In genomic region chr9:92147030-92147853, GRCh38 we compare ENCODE assay signal across 8 cellular contexts. TPM values are rescaled to one million over a fixed set of nuclear protein-coding genes. Genes with fewer than 3 reads are reported as not detected.
A peak's percentile ranks its signal among the peaks of the same experiment; 100 is the strongest.
DNase-seq lines count a peak whose midpoint lies in the region; ATAC-seq, FAIRE-seq and TF ChIP-seq lines count a peak whose summit lies in the region.

No MANE protein-coding gene starts in this region.

- intact Hi-C loops in GM12878 (cut with micrococcal nuclease; ENCODE audit: unreplicated experiment), result no loop called here

- H3K4me1 Mint-ChIP-seq in type B pancreatic cell (ENCODE audit: unreplicated experiment), result peaks cover 21% of the 10 kb centered on the region

- no peaks in the 10 kb centered on the region for H3K79me2 ChIP-seq in GM12878 (ENCODE audit: control insufficient read depth, insufficient read depth, low read length)

- peaks cover 14% of the 10 kb centered on the region for H3K27me3 Mint-ChIP-seq in type B pancreatic cell

- no peak for TF ChIP-seq POLR2A in GM12878 (IDR thresholded peaks at IDR 0.05; ENCODE audit: low read depth, low read length)

- H3K4me2 ChIP-seq in GM12878 (ENCODE audit: control insufficient read depth, insufficient read depth), result peak overlapping the region; percentile 75

- peak overlapping the region; percentile 89 for H2AFZ ChIP-seq in GM12878 (ENCODE audit: control insufficient read depth, low read depth, low read length)

- no peaks in the 10 kb centered on the region for H3K9me3 Mint-ChIP-seq in type B pancreatic cell

- TSS peak; percentile 99 for BruUV-seq in GM12878 (replicated peaks; lab: Mats Ljungman, UMichigan)

- TF ChIP-seq RAD21 in GM12878 (IDR thresholded peaks at IDR 0.05; ENCODE audit: insufficient read depth, low read depth, low read length), result no peak

- H3K27me3 ChIP-seq in GM12878 (replicated peaks in 1 of 2; ENCODE audit: control insufficient read depth in 2 of 2, insufficient read depth in 2 of 2, low read length in 1 of 2), result no peaks in the 10 kb centered on the region

- H3K36me3 Mint-ChIP-seq in type B pancreatic cell, result no peaks in the 10 kb centered on the region

- no peak for TF ChIP-seq CTCF in GM12864 (IDR thresholded peaks at IDR 0.05; ENCODE audit: low read depth, low read length, missing control alignments)
- TF ChIP-seq CTCF in GM12878 (IDR thresholded peaks at IDR 0.05 in 2 of 3, conservative IDR thresholded peaks at IDR 0.05 in 1 of 3; ENCODE audit: control insufficient read depth in 2 of 3, extremely low read depth in 1 of 3, insufficient read depth in 1 of 3, low read depth in 3 of 3, low read length in 3 of 3), result no peak
- TF ChIP-seq CTCF in type B pancreatic cell (conservative IDR thresholded peaks at IDR 0.05), result no peak

- H3K27ac ChIP-seq in GM12878 (ENCODE audit: control insufficient read depth, insufficient read depth), result no peak overlapping the region; the same call in 1 of the 2 replicates

- H4K20me1 ChIP-seq in GM12878 (ENCODE audit: control insufficient read depth, insufficient read depth), result no peaks in the 10 kb centered on the region

- TF ChIP-seq EP300 in GM12878 (IDR thresholded peaks at IDR 0.05; ENCODE audit: borderline replicate concordance in 1 of 2, control insufficient read depth in 1 of 2, low read depth in 2 of 2, low read length in 2 of 2), result no peak

- no peak for FAIRE-seq in GM12878 (lab: Jason Lieb, UNC)

- H3K9ac ChIP-seq in GM12878 (ENCODE audit: control insufficient read depth, insufficient read depth, low read length), result no peak overlapping the region

- CTCF ChIA-PET in GM12878 (lab: Yijun Ruan, JAX), result interaction anchor here (0.8 to 4.3 kb wide), 4 partner anchors 8 to 487 kb away, joined by 3 to 51 read pairs (median 3); no protein-coding TSS in a partner anchor

- WGBS in GM12878 (ENCODE audit: insufficient coverage, insufficient replicate concordance, low lambda C conversion rate, missing lambda C conversion rate), result 27% methylated on average over 21 of the region's 21 CpGs

- H3K27ac Mint-ChIP-seq in type B pancreatic cell, result peak overlapping the region; percentile 98

- in situ Hi-C loops in GM12878 (cut with MboI), result loop anchor here (5.0 kb wide), 1 partner anchor 290 kb away; no protein-coding TSS in a partner anchor

- peak overlapping the region; percentile 4; the same call in 1 of the 2 replicates for H3K4me3 ChIP-seq in GM12864 (ENCODE audit: low read depth, low read length)
- H3K4me3 ChIP-seq in GM12878, result peak overlapping the region; percentile 19; the same call in 1 of the 2 replicates

- H3K9me3 ChIP-seq in GM12878 (replicated peaks; ENCODE audit: control insufficient read depth, insufficient read depth, low read length), result no peaks in the 10 kb centered on the region

- RAD21 ChIA-PET in GM12878 (lab: Charles Lee; ENCODE audit: unreplicated experiment), result interaction anchor here (0.6 to 0.7 kb wide), 2 partner anchors 9 to 644 kb away, joined by 3 read pairs; no protein-coding TSS in a partner anchor

- SMC1A ChIA-PET in GM12878 (lab: Charles Lee; ENCODE audit: uncharacterized antibody, unreplicated experiment), result interaction anchor here (0.6 to 4.1 kb wide), 3 partner anchors 8 to 523 kb away, joined by 3 to 22 read pairs (median 4); no protein-coding TSS in a partner anchor

- DNase-seq in GM12864 (ENCODE audit: low read depth), result no peak
- peak; percentile 49 for DNase-seq in NCI-H510A (lab: John Stamatoyannopoulos, UW)
- DNase-seq in GM12878 (ENCODE audit: low read depth, low spot score), result no peak
- no peak for DNase-seq in left lobe of liver (ENCODE audit: low spot score)
- no peak for DNase-seq in type B pancreatic cell (ENCODE audit: extremely low spot score, unreplicated experiment)
- no peak for DNase-seq in NAMALWA (ENCODE audit: low spot score)
- DNase-seq in middle frontal gyrus (ENCODE audit: extremely low spot score, low spot score), result no peak

- H3K4me1 ChIP-seq in GM12878 (ENCODE audit: control insufficient read depth, insufficient read depth, low read length), result peaks cover 14% of the 10 kb centered on the region

- H3K4me3 Mint-ChIP-seq in type B pancreatic cell, result peak overlapping the region; percentile 83

- POLR2A ChIA-PET in GM12878 (lab: Charles Lee), result interaction anchor here (1.0 kb wide), 1 partner anchor 11 kb away, joined by 3 read pairs; no protein-coding TSS in a partner anchor

- ATAC-seq in HG02571 (IDR thresholded peaks at IDR 0.05; ENCODE audit: unreplicated experiment) (peak; percentile 89), GM12878 (peak; percentile 95), left lobe of liver (peak; percentile 40)

- H3K36me3 ChIP-seq in GM12878 (ENCODE audit: control insufficient read depth in 2 of 2, insufficient read depth in 2 of 2, low read length in 1 of 2), result no peaks in the 10 kb centered on the region

TF ChIP-seq in GM12878, 131 proteins besides CTCF, POLR2A, EP300 and RAD21 (continues in another document):
- TF ChIP-seq SPI1 (IDR thresholded peaks at IDR 0.05; ENCODE audit: borderline replicate concordance, insufficient read depth, low read depth, low read length), result no peak
- 0 out of 2 replicates have a peak, but pooled peaks have one; percentile 31 for TF ChIP-seq TBL1XR1 (IDR thresholded peaks at IDR 0.05; ENCODE audit: low read depth, low read length)
- no peak for TF ChIP-seq PKNOX1 (IDR thresholded peaks at IDR 0.05)
- TF ChIP-seq WRNIP1 (IDR thresholded peaks at IDR 0.05; ENCODE audit: borderline replicate concordance, low read depth, low read length), result no peak
- 0 out of 2 replicates have a peak, but pooled peaks have one; percentile 13 for TF ChIP-seq ATF7 (IDR thresholded peaks at IDR 0.05; ENCODE audit: low read depth)
- peak; percentile 41; the same call in 1 of the 2 replicates for TF ChIP-seq RELB (IDR thresholded peaks at IDR 0.05; ENCODE audit: low read depth)
- no peak for TF ChIP-seq SMC3 (IDR thresholded peaks at IDR 0.05; ENCODE audit: borderline replicate concordance, low read length)
- TF ChIP-seq CHD2 (IDR thresholded peaks at IDR 0.05; ENCODE audit: borderline replicate concordance, low read depth, low read length), result peak; percentile 44; the same call in 1 of the 2 replicates
- no peak for TF ChIP-seq YY1 (IDR thresholded peaks at IDR 0.05; ENCODE audit: low read depth, low read length)
- no peak for TF ChIP-seq SMAD5 (IDR thresholded peaks at IDR 0.05; ENCODE audit: low read depth)
- TF ChIP-seq ZBTB33 (IDR thresholded peaks at IDR 0.05), result no peak
- no peak for TF ChIP-seq PML (IDR thresholded peaks at IDR 0.05; ENCODE audit: low read length)

RNA-seq across cellular contexts. Expression of gene SPTLC1, which starts 32.0 kb away (rescaled TPM):
- total RNA-seq in GM12878 (2013; cell fraction: nucleolus; rRNA removed), result 126 and 134 TPM in 2 replicates
- 46.2 and 55.7 TPM in 2 replicates for total RNA-seq in GM12878 (2014; rRNA removed)
- total RNA-seq in GM12878 (2014; rRNA removed; fragmentation: Illumina TruSeq; extraction: Trizol), result 45.7 and 48.4 TPM in 2 replicates
- 37.3 and 38.0 TPM in 2 replicates for total RNA-seq in GM12878 (2021)
- polyA plus RNA-seq in GM12878 (2011; ENCODE audit: low read depth), result 23.7 TPM
- 68.7 and 93.6 TPM in 2 replicates for polyA plus RNA-seq in GM12878 (2011; rRNA removed)
- polyA plus RNA-seq in GM12878 (2011; cell fraction: cytosol; rRNA removed), result 37.3 and 41.4 TPM in 2 replicates
- 46.9 and 47.8 TPM in 2 replicates for polyA plus RNA-seq in GM12878 (2011; cell fraction: nucleus; rRNA removed)
- polyA plus RNA-seq in GM12878 (2012), result 29.7 and 30.6 TPM in 2 replicates
- 56.2 and 69.8 TPM in 2 replicates for polyA plus RNA-seq in GM12878 (2014; fragmentation: Illumina TruSeq; extraction: Trizol)
- 10 to 100 TPM; 41.7 to 61.3 TPM for polyA plus RNA-seq in GM12878 (2014; fragmentation: Nextera tagmentation; extraction: Ambion mirVana)
- polyA plus RNA-seq in GM12878 (2014; rRNA removed), result 39.4 and 49.4 TPM in 2 replicates
- polyA plus RNA-seq in GM12878 (2016; fragmentation: Nextera tagmentation; extraction: Ambion mirVana), result 10 to 100 TPM; 61.8 to 61.9 TPM
- polyA minus RNA-seq in GM12878 (2011; rRNA and poly(A)+ RNA removed), result 51.1 and 64.0 TPM in 2 replicates
- polyA minus RNA-seq in GM12878 (2011; cell fraction: cytosol; rRNA and poly(A)+ RNA removed), result 16.2 and 19.4 TPM in 2 replicates
- polyA minus RNA-seq in GM12878 (2011; cell fraction: nucleus; rRNA and poly(A)+ RNA removed), result 29.6 and 45.8 TPM in 2 replicates
- 11.6 TPM for total RNA-seq in left lobe of liver
- total RNA-seq in type B pancreatic cell (ENCODE audit: low replicate concordance), result 66.1 and 78.1 TPM in 2 replicates

Comparison
In these comparisons a context has a peak if more than half of its experiments do, and no peak if none do; other contexts are left out.
1. ATAC-seq: peak in every context shown above with its lines; median percentile 95 in GM12878; 89 in HG02571; 40 in left lobe of liver.